ENCODE assay signal across 8 cellular contexts in the genomic region with DNA sequence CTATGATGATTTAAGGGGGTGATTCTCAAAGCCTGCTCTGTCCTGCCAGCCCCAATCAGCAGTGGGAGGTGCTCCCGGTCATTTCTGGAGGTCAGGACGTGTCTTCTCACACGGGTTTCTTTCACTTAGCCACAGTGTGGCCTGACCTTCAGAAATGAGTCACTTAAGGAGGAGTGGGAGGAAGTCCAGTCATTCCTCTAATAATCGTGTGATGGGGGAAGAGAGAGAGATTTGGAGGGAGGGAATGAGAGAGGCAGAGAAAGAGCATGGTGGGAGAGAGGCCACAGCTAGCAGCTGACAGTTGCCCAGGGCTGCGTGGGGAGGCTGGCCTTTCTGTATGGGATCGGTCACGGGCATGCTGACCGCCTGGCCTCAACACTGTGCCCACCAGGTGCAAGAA.
A peak's percentile ranks its signal among the peaks of the same experiment; 100 is the strongest.
DNase-seq lines count a peak whose midpoint lies in the region; ATAC-seq, FAIRE-seq and TF ChIP-seq lines count a peak whose summit lies in the region.
"Not testable (repeated sequence)": the region's sequence is repeated elsewhere in the genome, so short reads cannot be mapped to it uniquely, and the experiment has no call there.

No MANE protein-coding gene starts in this region.

- in situ Hi-C loops in brain microvascular endothelial cell (cut with HindIII; ENCODE audit: low pct_ligation_motif_present, low sequenced_read_pairs), result not testable (repeated sequence)

- 36% methylated on average over 8 of the region's 8 CpGs for WGBS in SK-N-SH (ENCODE audit: low lambda C conversion rate)

- not testable (repeated sequence) for H3K9me3 Mint-ChIP-seq in natural killer cell treated with Interleukin-12 subunit alpha and Interleukin-12 subunit beta and Interleukin-15 and Interleukin-18, amount 100 ng/mL, for 72 hours; stimulated activated naive B cell treated with anti-CD40 and anti-IgM and Interleukin-4, amounts not matched to agents 10 μg/mL and 1 μg/mL and 100 μg/mL, for 72 hours

- H3K4me3 Mint-ChIP-seq in natural killer cell treated with Interleukin-12 subunit alpha and Interleukin-12 subunit beta and Interleukin-15 and Interleukin-18, amount 100 ng/mL, for 72 hours, result not testable (repeated sequence)
- peak overlapping the region in 1 of 2 donors; percentile 47 for H3K4me3 Mint-ChIP-seq in stimulated activated naive B cell treated with anti-CD40 and anti-IgM and Interleukin-4, amounts not matched to agents 10 μg/mL and 1 μg/mL and 100 μg/mL, for 72 hours

- CTCF ChIA-PET in SK-N-SH (lab: Yijun Ruan, JAX), result not testable (repeated sequence)

- not testable (repeated sequence) for H3K4me2 ChIP-seq in SK-N-SH

- peaks cover 39% of the 10 kb centered on the region for H3F3A ChIP-seq in SK-N-SH (replicated peaks; ENCODE audit: insufficient read depth)

- not testable (repeated sequence) for TF ChIP-seq RAD21 in SK-N-SH (IDR thresholded peaks at IDR 0.05; ENCODE audit: low read length)

- peaks cover 12 to 22% of the 10 kb centered on the region in 2 donors for H3K27me3 Mint-ChIP-seq in natural killer cell treated with Interleukin-12 subunit alpha and Interleukin-12 subunit beta and Interleukin-15 and Interleukin-18, amount 100 ng/mL, for 72 hours
- peaks cover 31 to 44% of the 10 kb centered on the region in 2 donors for H3K27me3 Mint-ChIP-seq in stimulated activated naive B cell treated with anti-CD40 and anti-IgM and Interleukin-4, amounts not matched to agents 10 μg/mL and 1 μg/mL and 100 μg/mL, for 72 hours

- peak overlapping the region; percentile 71; the same call in 1 of the 2 replicates for H3K9ac ChIP-seq in SK-N-SH

- H3K27ac ChIP-seq in SK-N-SH (ENCODE audit: low read depth in 2 of 2, low read length in 1 of 2) (peak overlapping the region; percentile 61 to 99; a peak in 3 of 4 replicates), brain microvascular endothelial cell (peak overlapping the region; percentile 99)

- H3K9me3 ChIP-seq in SK-N-SH, result not testable (repeated sequence)

- not testable (repeated sequence) for H3K4me1 Mint-ChIP-seq in natural killer cell treated with Interleukin-12 subunit alpha and Interleukin-12 subunit beta and Interleukin-15 and Interleukin-18, amount 100 ng/mL, for 72 hours (ENCODE audit: low read depth in 2 of 2); stimulated activated naive B cell treated with anti-CD40 and anti-IgM and Interleukin-4, amounts not matched to agents 10 μg/mL and 1 μg/mL and 100 μg/mL, for 72 hours

- POLR2A ChIA-PET in SK-N-SH (lab: Yijun Ruan, JAX), result not testable (repeated sequence)

- not testable (repeated sequence) for H3K36me3 ChIP-seq in SK-N-SH (replicated peaks in 1 of 2; ENCODE audit: control insufficient read depth in 1 of 2, insufficient read depth in 2 of 2, low read length in 1 of 2); brain microvascular endothelial cell (replicated peaks)

- not testable (repeated sequence) for H3K27ac Mint-ChIP-seq in natural killer cell treated with Interleukin-12 subunit alpha and Interleukin-12 subunit beta and Interleukin-15 and Interleukin-18, amount 100 ng/mL, for 72 hours; stimulated activated naive B cell treated with anti-CD40 and anti-IgM and Interleukin-4, amounts not matched to agents 10 μg/mL and 1 μg/mL and 100 μg/mL, for 72 hours

- not testable (repeated sequence) for H3K36me3 Mint-ChIP-seq in natural killer cell treated with Interleukin-12 subunit alpha and Interleukin-12 subunit beta and Interleukin-15 and Interleukin-18, amount 100 ng/mL, for 72 hours; stimulated activated naive B cell treated with anti-CD40 and anti-IgM and Interleukin-4, amounts not matched to agents 10 μg/mL and 1 μg/mL and 100 μg/mL, for 72 hours

- TF ChIP-seq EP300 in SK-N-SH (IDR thresholded peaks at IDR 0.05; ENCODE audit: borderline replicate concordance in 1 of 2, low read depth in 1 of 2, low read length in 1 of 2), result peak in 1 of 2 experiments; percentile 35; a peak in 1 of 4 replicates

- H3K4me3 ChIP-seq in AG10803 (ENCODE audit: low read length); SK-N-SH (ENCODE audit: low read depth in 2 of 2, low read length in 1 of 2); brain microvascular endothelial cell (ENCODE audit: low read depth, low read length); fibroblast of villous mesenchyme (ENCODE audit: low read depth, low read length): not testable (repeated sequence)

- peaks cover 38% of the 10 kb centered on the region in 2 experiments; a peak in 3 of 4 replicates for H3K4me1 ChIP-seq in SK-N-SH (ENCODE audit: control insufficient read depth in 1 of 2, insufficient read depth in 2 of 2, low read depth in 1 of 2, low read length in 1 of 2)

- H3K9me2 ChIP-seq in SK-N-SH, result not testable (repeated sequence)

- TF ChIP-seq CTCF in AG10803 (conservative IDR thresholded peaks at IDR 0.05; ENCODE audit: low read length); SK-N-SH (IDR thresholded peaks at IDR 0.05); brain microvascular endothelial cell (IDR thresholded peaks at IDR 0.05; ENCODE audit: low read depth, low read length, missing control alignments); fibroblast of villous mesenchyme (IDR thresholded peaks at IDR 0.05; ENCODE audit: insufficient read depth, low read depth, low read length): not testable (repeated sequence)

- H4K20me1 ChIP-seq in SK-N-SH (ENCODE audit: insufficient read depth), result not testable (repeated sequence)

- peak; percentile 77 for FAIRE-seq in GM18507 (lab: Jason Lieb, UNC)

- H2AFZ ChIP-seq in SK-N-SH (ENCODE audit: low read depth), result not testable (repeated sequence)

- DNase-seq in AG10803 (ENCODE audit: low read depth) (peak; percentile 80), SK-N-SH (peak; percentile 1), brain microvascular endothelial cell (peak; percentile 93), fibroblast of villous mesenchyme (ENCODE audit: low read depth) (peak; percentile 90)
- DNase-seq in GM18507 (ENCODE audit: extremely low spot score, insufficient read length, low read depth); natural killer cell treated with Interleukin-12 subunit alpha and Interleukin-12 subunit beta and Interleukin-15 and Interleukin-18, amount 100 ng/mL, for 72 hours (ENCODE audit: low spot score): not testable (repeated sequence)
- DNase-seq in stimulated activated naive B cell treated with anti-CD40 and anti-IgM and Interleukin-4, amounts not matched to agents 10 μg/mL and 1 μg/mL and 100 μg/mL, for 72 hours, result peak; percentile 58

- H3K79me2 ChIP-seq in SK-N-SH (ENCODE audit: insufficient read depth), result not testable (repeated sequence)

- H3K27me3 ChIP-seq in SK-N-SH (ENCODE audit: insufficient read depth); brain microvascular endothelial cell (replicated peaks): not testable (repeated sequence)

- ATAC-seq in HG03175 (IDR thresholded peaks at IDR 0.05; ENCODE audit: unreplicated experiment), result peak; percentile 42
- peak; percentile 24 to 50 for ATAC-seq in natural killer cell treated with Interleukin-12 subunit alpha and Interleukin-12 subunit beta and Interleukin-15 and Interleukin-18, amount 100 ng/mL, for 72 hours
- ATAC-seq in stimulated activated naive B cell treated with anti-CD40 and anti-IgM and Interleukin-4, amounts not matched to agents 10 μg/mL and 1 μg/mL and 100 μg/mL, for 72 hours (replicated peaks), result peak; percentile 87 to 92

TF ChIP-seq in SK-N-SH, 30 proteins besides CTCF, POLR2A, EP300 and RAD21:
- TF ChIP-seq RXRA (IDR thresholded peaks at IDR 0.05; ENCODE audit: borderline replicate concordance, low read depth) (peak; percentile 90), TCF12 (IDR thresholded peaks at IDR 0.05) (peak; percentile 52; the same call in 1 of the 2 replicates), FOSL2 (IDR thresholded peaks at IDR 0.05; ENCODE audit: borderline replicate concordance, low read depth) (peak; percentile 73), JUND (IDR thresholded peaks at IDR 0.05) (peak; percentile 60), NFIC (IDR thresholded peaks at IDR 0.05; ENCODE audit: borderline replicate concordance) (peak; percentile 13; the same call in 1 of the 2 replicates)
- TF ChIP-seq, protein P1, sequence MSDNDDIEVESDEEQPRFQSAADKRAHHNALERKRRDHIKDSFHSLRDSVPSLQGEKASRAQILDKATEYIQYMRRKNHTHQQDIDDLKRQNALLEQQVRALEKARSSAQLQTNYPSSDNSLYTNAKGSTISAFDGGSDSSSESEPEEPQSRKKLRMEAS (IDR thresholded peaks at IDR 0.05; ENCODE audit: low read depth), result peak; percentile 29; the same call in 1 of the 2 replicates

Comparison
In these comparisons a context has a peak if more than half of its experiments do, and no peak if none do; other contexts are left out.
1. ATAC-seq: peak in every context shown above with its lines; median percentile 90 in stimulated activated naive B cell treated with anti-CD40 and anti-IgM and Interleukin-4, amounts not matched to agents 10 μg/mL and 1 μg/mL and 100 μg/mL, for 72 hours; 42 in HG03175; 37 in natural killer cell treated with Interleukin-12 subunit alpha and Interleukin-12 subunit beta and Interleukin-15 and Interleukin-18, amount 100 ng/mL, for 72 hours.